Comparison of ENCODE assay signal across 12 cellular contexts in genomic region chr2:190506666-190507065, GRCh38. TPM values are rescaled to one million over a fixed set of nuclear protein-coding genes. Genes with fewer than 3 reads are reported as not detected.
DNase-seq lines count a peak whose midpoint lies in the region; ATAC-seq and TF ChIP-seq lines count a peak whose summit lies in the region.
"Had no signal": no experiment of that assay in that cellular context is flagged by ENCODE, and none has a peak within 500 bp of the region (broad histone marks: within the 10 kb centered on the region; RNA-seq: fewer than 3 reads in every experiment).

No MANE protein-coding gene starts in this region.

- in situ Hi-C loops in transverse colon (cut with MboI; ENCODE audit: low pct_ligation_motif_present in 1 of 4, low pct_unique_long_range_greater_than_20kb in 1 of 4, low sequenced_read_pairs in 3 of 4) = loop anchor here in 2 of 4 donors (25.0 kb wide), 2 partner anchors 119 to 419 kb away; no protein-coding TSS in a partner anchor

- no peak overlapping the region for H3K4me3 ChIP-seq in transverse colon
- no peak overlapping the region for H3K4me3 ChIP-seq in effector memory CD4-positive, alpha-beta T cell (ENCODE audit: insufficient read depth, low read depth, low read length, poor library complexity, severe bottlenecking)
- H3K4me3 ChIP-seq: HAP-1, MG63 had no signal

- H3K27me3 ChIP-seq in transverse colon = no peaks in the 10 kb centered on the region
- no peaks in the 10 kb centered on the region for H3K27me3 ChIP-seq in effector memory CD4-positive, alpha-beta T cell (replicated peaks; ENCODE audit: control insufficient read depth, insufficient read depth, low read length, poor library complexity, severe bottlenecking)
- H3K27me3 ChIP-seq: MG63 had no signal

- TF ChIP-seq CTCF in transverse colon (IDR thresholded peaks at IDR 0.05) (no peak), glutamatergic neuron (IDR thresholded peaks at IDR 0.05; ENCODE audit: partially characterized antibody, unreplicated experiment) (no peak)

- no peak for TF ChIP-seq POLR2A in transverse colon (IDR thresholded peaks at IDR 0.05)

- no peaks in the 10 kb centered on the region for H3K27me3 Mint-ChIP-seq in dendritic cell treated with granulocyte-macrophage colony-stimulating factor and Interleukin-4, amounts not matched to agents 40 ng/mL and 50 ng/mL, for 4 days
- no peaks in the 10 kb centered on the region for H3K27me3 Mint-ChIP-seq in glutamatergic neuron (ENCODE audit: unreplicated experiment)

- H3K4me1 Mint-ChIP-seq in dendritic cell treated with granulocyte-macrophage colony-stimulating factor and Interleukin-4, amounts not matched to agents 40 ng/mL and 50 ng/mL, for 4 days (ENCODE audit: low read depth) = peaks cover 8% of the 10 kb centered on the region
- peaks cover 7% of the 10 kb centered on the region for H3K4me1 Mint-ChIP-seq in glutamatergic neuron (ENCODE audit: low read depth, unreplicated experiment)

- no peak for TF ChIP-seq EP300 in transverse colon (IDR thresholded peaks at IDR 0.05; ENCODE audit: low read depth)

- intact Hi-C loops in dendritic cell treated with granulocyte-macrophage colony-stimulating factor and Interleukin-4, amounts not matched to agents 40 ng/mL and 50 ng/mL, for 4 days (cut with micrococcal nuclease) = loop anchor here (5.0 kb wide), 1 partner anchor 419 kb away; no protein-coding TSS in a partner anchor
- intact Hi-C loops in transverse colon (cut with DNase I; ENCODE audit: low total_unique reads) = no loop called here

- H3K4me3 Mint-ChIP-seq in dendritic cell treated with granulocyte-macrophage colony-stimulating factor and Interleukin-4, amounts not matched to agents 40 ng/mL and 50 ng/mL, for 4 days = no peak overlapping the region
- no peak overlapping the region for H3K4me3 Mint-ChIP-seq in glutamatergic neuron (ENCODE audit: unreplicated experiment)

- no peaks in the 10 kb centered on the region for H3K36me3 ChIP-seq in transverse colon
- peaks cover 23% of the 10 kb centered on the region for H3K36me3 ChIP-seq in effector memory CD4-positive, alpha-beta T cell (ENCODE audit: control insufficient read depth, insufficient read depth, low read length)
- H3K36me3 ChIP-seq: HAP-1, MG63 had no signal

- peaks cover 5 to 36% of the 10 kb centered on the region in 2 donors for H3K36me3 Mint-ChIP-seq in activated naive CD4-positive, alpha-beta T cell treated with anti-CD3 and anti-CD28 coated beads, Interleukin-2, amount 50 U/mL, for 72 hours
- H3K36me3 Mint-ChIP-seq in dendritic cell treated with granulocyte-macrophage colony-stimulating factor and Interleukin-4, amounts not matched to agents 40 ng/mL and 50 ng/mL, for 4 days (ENCODE audit: low read depth) = peaks cover 50% of the 10 kb centered on the region
- H3K36me3 Mint-ChIP-seq in glutamatergic neuron (ENCODE audit: unreplicated experiment) = no peaks in the 10 kb centered on the region

- WGBS in transverse colon (ENCODE audit: low coverage in 1 of 2), 2 donors = 14 to 43% methylated on average over 1 to 2 of the region's 2 CpGs

- DNase-seq in activated naive CD4-positive, alpha-beta T cell treated with anti-CD3 and anti-CD28 coated beads, Interleukin-2, amount 50 U/mL, for 72 hours (ENCODE audit: low spot score in 2 of 2) = no peak
- DNase-seq in activated naive CD4-positive, alpha-beta T cell treated with Interleukin-2 at 50 U/mL for 16 hours = no peak
- DNase-seq in NCI-H345 (lab: John Stamatoyannopoulos, UW) = peak; percentile 94
- peak; percentile 59 for DNase-seq in transverse colon
- no peak for DNase-seq in NAMALWA (ENCODE audit: low spot score)
- DNase-seq in glutamatergic neuron = no peak
- no peak for DNase-seq in effector memory CD4-positive, alpha-beta T cell
- DNase-seq: activated CD4-positive, alpha-beta T cell treated with anti-CD3 and anti-CD28 coated beads for 4 hours; mesendoderm; MG63 had no signal

- H3K9me3 ChIP-seq in transverse colon = no peaks in the 10 kb centered on the region
- H3K9me3 ChIP-seq in effector memory CD4-positive, alpha-beta T cell (ENCODE audit: control insufficient read depth, low read length) = no peaks in the 10 kb centered on the region
- H3K9me3 ChIP-seq: HAP-1, MG63 had no signal

- H3K4me1 ChIP-seq in transverse colon = peaks cover 0 to 48% (median 38%) of the 10 kb centered on the region in 4 donors
- no peaks in the 10 kb centered on the region for H3K4me1 ChIP-seq in effector memory CD4-positive, alpha-beta T cell (ENCODE audit: control insufficient read depth, insufficient read depth, low read length, poor library complexity, severe bottlenecking)

- H3K27ac ChIP-seq in transverse colon = peak overlapping the region in 3 of 4 donors; percentile 18 to 73 (median 21)
- no peak overlapping the region for H3K27ac ChIP-seq in effector memory CD4-positive, alpha-beta T cell (ENCODE audit: insufficient read depth, low read length, poor library complexity, severe bottlenecking)

- H3K9me3 Mint-ChIP-seq in activated naive CD4-positive, alpha-beta T cell treated with anti-CD3 and anti-CD28 coated beads, Interleukin-2, amount 50 U/mL, for 72 hours = no peaks in the 10 kb centered on the region
- no peaks in the 10 kb centered on the region for H3K9me3 Mint-ChIP-seq in dendritic cell treated with granulocyte-macrophage colony-stimulating factor and Interleukin-4, amounts not matched to agents 40 ng/mL and 50 ng/mL, for 4 days
- no peaks in the 10 kb centered on the region for H3K9me3 Mint-ChIP-seq in glutamatergic neuron (ENCODE audit: unreplicated experiment)

- H3K27ac Mint-ChIP-seq in activated naive CD4-positive, alpha-beta T cell treated with anti-CD3 and anti-CD28 coated beads, Interleukin-2, amount 50 U/mL, for 72 hours = peak overlapping the region; percentile 40 to 93
- peak overlapping the region; percentile 10 for H3K27ac Mint-ChIP-seq in dendritic cell treated with granulocyte-macrophage colony-stimulating factor and Interleukin-4, amounts not matched to agents 40 ng/mL and 50 ng/mL, for 4 days
- H3K27ac Mint-ChIP-seq in glutamatergic neuron (ENCODE audit: unreplicated experiment) = no peak overlapping the region

- ATAC-seq in activated naive CD4-positive, alpha-beta T cell treated with anti-CD3 and anti-CD28 coated beads, Interleukin-2, amount 50 U/mL, for 72 hours = no peak

RNA-seq across cellular contexts. Expression of gene NEMP2, which starts 27.9 kb away (rescaled TPM):
- 10 to 100 TPM; 18.3 to 19.4 TPM for total RNA-seq in activated naive CD4-positive, alpha-beta T cell treated with anti-CD3 and anti-CD28 coated beads, Interleukin-2, amount 50 U/mL, for 72 hours
- total RNA-seq in transverse colon = 1 to 10 TPM in 2 of 4 donors, under 1 TPM in 1, not detected in 1; 0.20 to 2.4 (median 1.6) TPM
- total RNA-seq in glutamatergic neuron (ENCODE audit: unreplicated experiment) = 2.1 TPM

Comparison
In these comparisons a context has a peak if more than half of its experiments do, and no peak if none do; other contexts are left out.
1. DNase-seq: peak in NCI-H345 (single experiment) and transverse colon (single experiment); none in activated naive CD4-positive, alpha-beta T cell treated with anti-CD3 and anti-CD28 coated beads, Interleukin-2, amount 50 U/mL, for 72 hours (0 of 2), activated naive CD4-positive, alpha-beta T cell treated with Interleukin-2 at 50 U/mL for 16 hours (single experiment), NAMALWA (single experiment), glutamatergic neuron (single experiment) and effector memory CD4-positive, alpha-beta T cell (0 of 3).